18 cellular contexts compared by ENCODE assay signal in genomic region chr10:97372233-97372875, GRCh38.
"Had no signal": no experiment of that assay in that cellular context is flagged by ENCODE, and none has a peak within 500 bp of the region (broad histone marks: within the 10 kb centered on the region; RNA-seq: fewer than 3 reads in every experiment).

No MANE protein-coding gene starts in this region.

- H3K4me3 Mint-ChIP-seq: activated CD4-positive, alpha-beta memory T cell treated with anti-CD3 and anti-CD28 coated beads for 36 hours; activated naive CD8-positive, alpha-beta T cell; activated T-cell treated with anti-CD3 and anti-CD28 coated beads, Interleukin-2, amount 50 U/mL, for 4 hours; memory B cell; nephron progenitor cell; stimulated activated effector memory CD8-positive, alpha-beta T cell treated with anti-CD3 and anti-CD28 coated beads, Interleukin-12 subunit alpha, Interleukin-12 subunit beta, amount 100 ng/mL, for 72 hours had no signal

- DNase-seq: activated CD4-positive, alpha-beta memory T cell treated with anti-CD3 and anti-CD28 coated beads for 36 hours; activated CD4-positive, alpha-beta T cell treated with anti-CD3 and anti-CD28 coated beads for 1 hour; activated effector memory CD4-positive, alpha-beta T cell treated with anti-CD3 and anti-CD28 coated beads, Interleukin-2, amount 50 U/mL, for 16 hours; activated T-cell treated with anti-CD3 and anti-CD28 coated beads, Interleukin-2, amount 50 U/mL, for 4 hours; anterior cingulate cortex; esophagus squamous epithelium; foreskin fibroblast; head of caudate nucleus; left cardiac atrium; nephron progenitor cell; right cardiac atrium; SW 1271; tibial artery had no signal

- ATAC-seq: activated T-cell treated with anti-CD3 and anti-CD28 coated beads, Interleukin-2, amount 50 U/mL, for 4 hours; right cardiac atrium; stimulated activated effector memory CD8-positive, alpha-beta T cell treated with anti-CD3 and anti-CD28 coated beads, Interleukin-12 subunit alpha, Interleukin-12 subunit beta, amount 100 ng/mL, for 72 hours had no signal

- H3K4me1 ChIP-seq: esophagus squamous epithelium, tibial artery had no signal

- H3K27me3 Mint-ChIP-seq: activated CD4-positive, alpha-beta memory T cell treated with anti-CD3 and anti-CD28 coated beads for 36 hours; activated naive CD8-positive, alpha-beta T cell; memory B cell; progenitor cell of endocrine pancreas had no signal

- H3K27ac ChIP-seq: esophagus squamous epithelium, tibial artery had no signal

- H3K4me3 ChIP-seq: esophagus squamous epithelium, smooth muscle cell, tibial artery had no signal

- H3K27me3 ChIP-seq: esophagus squamous epithelium, tibial artery had no signal

- H3K9me3 ChIP-seq: esophagus squamous epithelium, tibial artery had no signal

- H3K9me3 Mint-ChIP-seq: activated CD4-positive, alpha-beta memory T cell treated with anti-CD3 and anti-CD28 coated beads for 36 hours; activated T-cell treated with anti-CD3 and anti-CD28 coated beads, Interleukin-2, amount 50 U/mL, for 4 hours; memory B cell; nephron progenitor cell; stimulated activated effector memory CD8-positive, alpha-beta T cell treated with anti-CD3 and anti-CD28 coated beads, Interleukin-12 subunit alpha, Interleukin-12 subunit beta, amount 100 ng/mL, for 72 hours had no signal

- H3K27ac Mint-ChIP-seq: activated CD4-positive, alpha-beta memory T cell treated with anti-CD3 and anti-CD28 coated beads for 36 hours; activated naive CD8-positive, alpha-beta T cell; memory B cell; nephron progenitor cell; progenitor cell of endocrine pancreas had no signal

- H3K4me1 Mint-ChIP-seq: memory B cell, nephron progenitor cell had no signal
